ENCODE assay signal across 16 cellular contexts in the genomic region with DNA sequence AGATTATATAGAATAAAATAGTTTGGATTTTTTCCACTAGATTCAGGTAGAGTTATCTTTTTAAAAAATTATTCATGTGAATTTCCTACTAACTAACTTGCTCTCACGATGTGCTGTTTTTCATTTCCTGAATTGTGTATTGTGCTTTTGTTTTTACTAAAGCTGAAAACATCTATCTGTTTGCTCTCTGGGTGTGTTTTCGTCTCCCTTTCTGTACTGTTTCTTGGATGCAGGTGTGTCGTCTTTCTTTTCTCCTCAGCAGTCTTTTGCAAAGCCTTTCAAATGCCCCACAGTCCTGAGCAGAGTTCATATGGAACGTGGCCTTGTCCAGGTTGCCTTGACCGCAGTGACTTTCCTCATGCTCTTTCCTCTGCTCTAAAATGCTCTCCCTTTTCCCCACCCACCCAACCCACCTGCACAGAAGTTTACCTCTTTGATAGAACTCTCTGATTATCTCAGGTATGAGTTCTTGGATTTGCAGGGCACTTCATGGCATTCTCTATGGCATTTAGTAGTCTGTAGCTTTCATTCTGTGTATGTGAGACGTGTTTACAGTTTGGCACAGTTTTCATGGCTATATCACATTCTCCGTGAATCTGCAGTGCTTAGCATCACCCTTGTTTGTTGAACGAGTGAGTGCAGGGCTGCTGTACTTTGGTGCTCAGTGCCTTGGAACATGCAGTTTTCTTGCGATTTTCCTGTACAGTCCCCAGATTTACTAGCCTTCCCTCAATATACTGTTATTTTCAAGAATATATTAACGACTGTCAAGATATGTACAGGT.
DNase-seq lines count a peak whose midpoint lies in the region; ATAC-seq and TF ChIP-seq lines count a peak whose summit lies in the region.
"Had no signal": no experiment of that assay in that cellular context is flagged by ENCODE, and none has a peak within 500 bp of the region (broad histone marks: within the 10 kb centered on the region; RNA-seq: fewer than 3 reads in every experiment).

No MANE protein-coding gene starts in this region.

- H3K27me3 ChIP-seq in right atrium auricular region: no peaks in the 10 kb centered on the region
- H3K27me3 ChIP-seq: transverse colon had no signal

- H3K27me3 Mint-ChIP-seq in activated CD4-positive, alpha-beta T cell treated with anti-CD3 and anti-CD28 coated beads, Interleukin-2, amount 10 ng/mL, durations not matched to agents 24 days and 14 days: no peaks in the 10 kb centered on the region

- H3K27ac Mint-ChIP-seq in activated CD4-positive, alpha-beta T cell treated with anti-CD3 and anti-CD28 coated beads, Interleukin-2, amount 10 ng/mL, durations not matched to agents 24 days and 14 days: peak overlapping the region; percentile 18

- H3K4me1 Mint-ChIP-seq in activated CD4-positive, alpha-beta T cell treated with anti-CD3 and anti-CD28 coated beads, Interleukin-2, amount 10 ng/mL, durations not matched to agents 24 days and 14 days: peaks cover 13% of the 10 kb centered on the region

- no peaks in the 10 kb centered on the region for H3K9me3 ChIP-seq in right atrium auricular region
- H3K9me3 ChIP-seq: prostate gland, transverse colon had no signal

- no peaks in the 10 kb centered on the region for H3K9me3 Mint-ChIP-seq in activated CD4-positive, alpha-beta T cell treated with anti-CD3 and anti-CD28 coated beads, Interleukin-2, amount 10 ng/mL, durations not matched to agents 24 days and 14 days

- ATAC-seq in GM21447 (IDR thresholded peaks at IDR 0.05; ENCODE audit: unreplicated experiment) (peak; percentile 68), HG03103 (IDR thresholded peaks at IDR 0.05; ENCODE audit: low read depth, unreplicated experiment) (peak; percentile 38)

- H3K4me3 ChIP-seq in right atrium auricular region: no peak overlapping the region
- H3K4me3 ChIP-seq: prostate gland, transverse colon had no signal

- H3K4me3 Mint-ChIP-seq in activated CD4-positive, alpha-beta T cell treated with anti-CD3 and anti-CD28 coated beads, Interleukin-2, amount 10 ng/mL, durations not matched to agents 24 days and 14 days: no peak overlapping the region

- H3K36me3 ChIP-seq in right atrium auricular region: no peaks in the 10 kb centered on the region
- H3K36me3 ChIP-seq: prostate gland, transverse colon had no signal

- no peaks in the 10 kb centered on the region for H3K4me1 ChIP-seq in right atrium auricular region
- H3K4me1 ChIP-seq: prostate gland had no signal

- no peak for TF ChIP-seq CTCF in right atrium auricular region (IDR thresholded peaks at IDR 0.05)

- H3K27ac ChIP-seq in right atrium auricular region: no peak overlapping the region
- H3K27ac ChIP-seq: prostate gland had no signal

- no peak for DNase-seq in activated CD4-positive, alpha-beta T cell treated with anti-CD3 and anti-CD28 coated beads, Interleukin-2, amount 10 ng/mL, durations not matched to agents 24 days and 14 days
- DNase-seq in activated CD4-positive, alpha-beta T cell treated with anti-CD3 and anti-CD28 coated beads for 48 hours: no peak
- peak; percentile 16 for DNase-seq in dermis blood vessel endothelial cell
- no peak for DNase-seq in right atrium auricular region (ENCODE audit: low spot score)
- DNase-seq in effector CD8-positive, alpha-beta T cell (lab: John Stamatoyannopoulos, UW): no peak
- no peak for DNase-seq in ACHN
- DNase-seq: 8988T; activated CD4-positive, CD25-positive, alpha-beta regulatory T cell treated with anti-CD3 and anti-CD28 coated beads, Interleukin-2, amount 50 U/mL, for 72 hours; activated effector memory CD4-positive, alpha-beta T cell treated with anti-CD3 and anti-CD28 coated beads, Interleukin-2, amount 50 U/mL, for 16 hours; effector memory CD4-positive, alpha-beta T cell; NCI-H2171 treated with DMSO at 0.1 percent for 48 hours; stimulated activated CD4-positive, alpha-beta T cell treated with anti-CD3 and anti-CD28 coated beads, Interleukin-15, amount 100 ng/mL, for 24 hours; transverse colon had no signal

- no peaks in the 10 kb centered on the region for H3K36me3 Mint-ChIP-seq in activated CD4-positive, alpha-beta T cell treated with anti-CD3 and anti-CD28 coated beads, Interleukin-2, amount 10 ng/mL, durations not matched to agents 24 days and 14 days (ENCODE audit: low read depth)

- intact Hi-C loops in activated CD4-positive, alpha-beta T cell treated with anti-CD3 and anti-CD28 coated beads, Interleukin-2, amount 10 ng/mL, durations not matched to agents 24 days and 14 days (cut with micrococcal nuclease): no loop called here

- in situ Hi-C loops in ACHN (cut with HindIII; ENCODE audit: low pct_ligation_motif_present, low pct_unique_long_range_greater_than_20kb, low sequenced_read_pairs): no loop called here
